Comparison of ENCODE assay signal across 1 cellular context in genomic region chr5:81924467-81924866, GRCh38.
TF ChIP-seq lines count a peak whose summit lies in the region.

No MANE protein-coding gene starts in this region.

TF ChIP-seq in H1, 55 proteins besides CTCF, POLR2A, EP300 and RAD21 (continued from another document):
- no peak for TF ChIP-seq CBX5 (IDR thresholded peaks at IDR 0.05; ENCODE audit: low read depth, low read length)
- no peak for TF ChIP-seq ZNF274 (IDR thresholded peaks at IDR 0.05; ENCODE audit: borderline replicate concordance, extremely low read depth, low read length)
- no peak for TF ChIP-seq CHD1 (IDR thresholded peaks at IDR 0.05; ENCODE audit: low read depth, low read length)
